ENCODE assay signal across 23 cellular contexts in the genomic region with DNA sequence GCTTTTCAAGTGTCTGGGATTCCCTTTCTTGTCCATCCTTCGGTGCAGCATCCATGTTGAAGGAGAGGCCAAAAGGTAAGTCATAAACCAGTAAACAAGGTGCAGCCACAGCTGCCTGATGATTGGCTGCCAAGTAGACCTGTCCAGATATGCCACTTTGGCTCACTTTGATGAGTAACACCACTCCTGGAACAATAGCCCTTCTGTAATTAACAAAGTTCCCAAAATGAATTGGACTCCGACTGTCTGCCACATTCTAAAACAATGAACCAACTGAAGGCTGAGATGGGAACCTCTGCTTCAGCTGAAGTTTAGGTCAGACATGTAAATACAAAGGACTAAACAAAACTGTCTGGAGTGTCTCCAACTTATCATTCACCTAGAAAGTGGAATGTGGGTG.
DNase-seq lines count a peak whose midpoint lies in the region; ATAC-seq and TF ChIP-seq lines count a peak whose summit lies in the region.
"Had no signal": no experiment of that assay in that cellular context is flagged by ENCODE, and none has a peak within 500 bp of the region (broad histone marks: within the 10 kb centered on the region; RNA-seq: fewer than 3 reads in every experiment).

No MANE protein-coding gene starts in this region.

- BruUV-seq in MCF 10A (replicated peaks; lab: Mats Ljungman, UMichigan): no TSS peak

- H3K4me3 ChIP-seq in esophagus (ENCODE audit: low read depth in 1 of 2, low read length in 2 of 2): no peak overlapping the region
- no peak overlapping the region for H3K4me3 ChIP-seq in mucosa of descending colon

- H3K9me3 ChIP-seq in esophagus (ENCODE audit: control insufficient read depth in 2 of 2, insufficient read depth in 1 of 2, low read depth in 1 of 2, low read length in 1 of 2) (no peaks in the 10 kb centered on the region), mucosa of descending colon (no peaks in the 10 kb centered on the region)

- H3K36me3 ChIP-seq in esophagus (ENCODE audit: control insufficient read depth in 2 of 2, insufficient read depth in 2 of 2, low read length in 1 of 2) (no peaks in the 10 kb centered on the region), mucosa of descending colon (ENCODE audit: low read depth) (no peaks in the 10 kb centered on the region)

- peaks cover 5% of the 10 kb centered on the region for H3K4me1 Mint-ChIP-seq in MCF 10A (ENCODE audit: insufficient read depth, unreplicated experiment)
- no peaks in the 10 kb centered on the region for H3K4me1 Mint-ChIP-seq in activated naive CD4-positive, alpha-beta T cell treated with anti-CD3 and anti-CD28 coated beads for 36 hours (ENCODE audit: low read depth)
- H3K4me1 Mint-ChIP-seq: CD8-positive, alpha-beta memory T cell had no signal

- WGBS in esophagus, 2 donors: 47 to 54% methylated on average over 2 of the region's 2 CpGs

- TF ChIP-seq CTCF in MCF 10A (IDR thresholded peaks at IDR 0.05; ENCODE audit: unreplicated experiment): no peak
- TF ChIP-seq CTCF in mucosa of descending colon (IDR thresholded peaks at IDR 0.05): no peak

- no peaks in the 10 kb centered on the region for H3K27me3 ChIP-seq in esophagus (ENCODE audit: control insufficient read depth in 1 of 2, insufficient read depth in 2 of 2, low read length in 2 of 2)

- peak; percentile 51 for ATAC-seq in mucosa of descending colon
- ATAC-seq in HG03159 (IDR thresholded peaks at IDR 0.05; ENCODE audit: unreplicated experiment): no peak
- no peak for ATAC-seq in HG02973 (IDR thresholded peaks at IDR 0.05; ENCODE audit: unreplicated experiment)
- ATAC-seq: HepG2 had no signal

- H3K4me3 Mint-ChIP-seq in MCF 10A (ENCODE audit: unreplicated experiment): no peak overlapping the region
- H3K4me3 Mint-ChIP-seq in activated naive CD4-positive, alpha-beta T cell treated with anti-CD3 and anti-CD28 coated beads for 36 hours: no peak overlapping the region
- H3K4me3 Mint-ChIP-seq: CD8-positive, alpha-beta memory T cell had no signal

- no peaks in the 10 kb centered on the region for H3K27me3 Mint-ChIP-seq in MCF 10A (ENCODE audit: insufficient read depth, unreplicated experiment)
- no peaks in the 10 kb centered on the region for H3K27me3 Mint-ChIP-seq in activated naive CD4-positive, alpha-beta T cell treated with anti-CD3 and anti-CD28 coated beads for 36 hours (ENCODE audit: low read depth)

- no peaks in the 10 kb centered on the region for H3K36me3 Mint-ChIP-seq in MCF 10A (ENCODE audit: insufficient read depth, unreplicated experiment)
- no peaks in the 10 kb centered on the region for H3K36me3 Mint-ChIP-seq in activated naive CD4-positive, alpha-beta T cell treated with anti-CD3 and anti-CD28 coated beads for 36 hours (ENCODE audit: low read depth)

- H3K9me3 Mint-ChIP-seq in MCF 10A (ENCODE audit: unreplicated experiment): no peaks in the 10 kb centered on the region
- no peaks in the 10 kb centered on the region for H3K9me3 Mint-ChIP-seq in activated naive CD4-positive, alpha-beta T cell treated with anti-CD3 and anti-CD28 coated beads for 36 hours
- H3K9me3 Mint-ChIP-seq: CD8-positive, alpha-beta memory T cell had no signal

- no peak overlapping the region for H3K27ac Mint-ChIP-seq in MCF 10A (ENCODE audit: low read depth, unreplicated experiment)
- H3K27ac Mint-ChIP-seq in activated naive CD4-positive, alpha-beta T cell treated with anti-CD3 and anti-CD28 coated beads for 36 hours: no peak overlapping the region
- H3K27ac Mint-ChIP-seq: CD8-positive, alpha-beta memory T cell had no signal

- intact Hi-C loops in MCF 10A (cut with micrococcal nuclease) (no loop called here), mucosa of descending colon (cut with DNase I, micrococcal nuclease) (no loop called here)
- intact Hi-C loops in activated naive CD4-positive, alpha-beta T cell treated with anti-CD3 and anti-CD28 coated beads for 36 hours (cut with micrococcal nuclease): no loop called here

- DNase-seq in LoVo (ENCODE audit: low spot score) (peak; percentile 12), MCF 10A (ENCODE audit: unreplicated experiment) (peak; percentile 53), mucosa of descending colon (no peak), medulla oblongata (ENCODE audit: extremely low spot score) (no peak)
- no peak for DNase-seq in activated naive CD4-positive, alpha-beta T cell treated with anti-CD3 and anti-CD28 coated beads for 36 hours
- DNase-seq: CD8-positive, alpha-beta memory T cell; DMS53; EL; KBM-7; NCI-H1105; NCI-H1694; NCI-H2081; NCI-H2171; NCI-H345; NCI-H524 treated with DMSO at 0.1 percent for 48 hours; NCI-H82; Right ventricle myocardium superior had no signal

- CTCF ChIA-PET in MCF 10A (lab: Yijun Ruan, JAX): interaction anchor here (0.6 to 2.2 kb wide), 4 partner anchors 41 to 359 kb away, joined by 3 to 8 read pairs (median 5); no protein-coding TSS in a partner anchor
- CTCF ChIA-PET in activated naive CD4-positive, alpha-beta T cell treated with anti-CD3 and anti-CD28 coated beads for 36 hours (lab: Charles Lee): interaction anchor here (1.7 to 3.5 kb wide), 2 partner anchors 40 to 116 kb away, joined by 6 to 12 read pairs; no protein-coding TSS in a partner anchor

- H3K4me1 ChIP-seq in esophagus (ENCODE audit: control insufficient read depth in 2 of 2, insufficient read depth in 2 of 2, low read length in 1 of 2) (peaks cover 0 to 2% of the 10 kb centered on the region in 2 donors), mucosa of descending colon (ENCODE audit: low read depth) (peaks cover 3% of the 10 kb centered on the region)

- H3K27ac ChIP-seq in esophagus (ENCODE audit: low read depth in 2 of 2, low read length in 1 of 2): peak overlapping the region; percentile 39 to 81
- H3K27ac ChIP-seq: C4-2B, HL-60 had no signal

- POLR2A ChIA-PET in MCF 10A (lab: Yijun Ruan, JAX): interaction anchor here (1.4 to 1.5 kb wide), 2 partner anchors 8 to 10 kb away, joined by 7 to 10 read pairs; no protein-coding TSS in a partner anchor

Comparison
In these comparisons a context has a peak if more than half of its experiments do, and no peak if none do; other contexts are left out.
1. DNase-seq: peak in LoVo (single experiment) and MCF 10A (single experiment); none in mucosa of descending colon (0 of 3), activated naive CD4-positive, alpha-beta T cell treated with anti-CD3 and anti-CD28 coated beads for 36 hours (single experiment) and medulla oblongata (single experiment).